Comparison of ENCODE assay signal across 8 cellular contexts in the genomic region with DNA sequence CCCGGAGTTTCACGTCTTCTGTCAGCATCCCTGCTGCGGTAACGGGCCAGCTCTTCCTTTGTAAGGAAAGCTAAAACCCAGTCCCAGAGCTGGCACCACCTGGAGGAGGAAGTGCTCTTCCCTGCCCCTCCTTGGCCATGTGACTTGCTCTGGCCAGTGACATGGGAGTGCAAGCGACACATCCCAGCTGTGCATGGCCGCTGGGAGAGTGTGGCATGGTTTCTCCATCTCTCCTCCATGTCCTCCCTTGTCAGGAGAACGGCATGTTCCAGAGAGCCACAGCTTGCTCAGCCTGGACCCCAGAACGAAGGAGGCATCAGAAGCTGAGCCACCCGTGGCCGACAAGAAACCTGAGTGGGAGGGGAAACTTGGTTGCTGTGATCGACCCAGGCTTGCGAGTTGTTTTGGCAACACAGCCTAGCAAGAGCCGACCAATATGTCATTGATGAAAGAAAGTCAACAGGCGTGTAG. TPM values are rescaled to one million over a fixed set of nuclear protein-coding genes. Genes with fewer than 3 reads are reported as not detected.
DNase-seq lines count a peak whose midpoint lies in the region; ATAC-seq and TF ChIP-seq lines count a peak whose summit lies in the region.

No MANE protein-coding gene starts in this region.

- no peak for TF ChIP-seq POLR2A in heart left ventricle (IDR thresholded peaks at IDR 0.05)

- H3K4me1 ChIP-seq in heart left ventricle, result peaks cover 3 to 45% (median 19%) of the 10 kb centered on the region in 12 donors
- peaks cover 0 to 29% of the 10 kb centered on the region in 2 donors for H3K4me1 ChIP-seq in right atrium auricular region
- peaks cover 40% of the 10 kb centered on the region for H3K4me1 ChIP-seq in upper lobe of right lung

- POLR2A ChIA-PET in WTC11 (lab: Charles Lee), result interaction anchor here (0.7 kb wide), 1 partner anchor 36 kb away, joined by 3 read pairs; no protein-coding TSS in a partner anchor

- H3K27me3 ChIP-seq in heart left ventricle (peaks cover 0 to 7% (median 0%) of the 10 kb centered on the region in 9 donors), right atrium auricular region (no peaks in the 10 kb centered on the region), upper lobe of right lung (no peaks in the 10 kb centered on the region)

- CTCF ChIA-PET in WTC11 (lab: Charles Lee), result interaction anchor here (0.7 to 3.5 kb wide), 6 partner anchors 22 to 907 kb away, joined by 3 to 28 read pairs (median 4); partner anchors contain the start of gene TNFRSF14

- no peak overlapping the region for H3K4me3 ChIP-seq in heart left ventricle
- H3K4me3 ChIP-seq in right atrium auricular region, result no peak overlapping the region
- H3K4me3 ChIP-seq in upper lobe of right lung, result no peak overlapping the region

- 63 to 78% (median 67%) methylated on average over 14 of the region's 14 CpGs for WGBS in heart left ventricle, 4 donors

- no peak for TF ChIP-seq CTCF in heart left ventricle (IDR thresholded peaks at IDR 0.05)
- no peak for TF ChIP-seq CTCF in right atrium auricular region (IDR thresholded peaks at IDR 0.05)
- TF ChIP-seq CTCF in WTC11 (IDR thresholded peaks at IDR 0.05), result no peak
- TF ChIP-seq CTCF in upper lobe of right lung (IDR thresholded peaks at IDR 0.05), result no peak

- H3K27me3 Mint-ChIP-seq in WTC11 (ENCODE audit: low read depth), result no peaks in the 10 kb centered on the region; the same call in 1 of the 2 replicates
- peaks cover 4 to 10% (median 8%) of the 10 kb centered on the region in 3 donors for H3K27me3 Mint-ChIP-seq in immature natural killer cell (ENCODE audit: low read depth in 3 of 3)

- H3K9me3 ChIP-seq in heart left ventricle (no peaks in the 10 kb centered on the region), right atrium auricular region (no peaks in the 10 kb centered on the region), upper lobe of right lung (no peaks in the 10 kb centered on the region)

- H3K27ac ChIP-seq in heart left ventricle, result peak overlapping the region in 2 of 12 donors; percentile 99
- H3K27ac ChIP-seq in right atrium auricular region, result no peak overlapping the region
- H3K27ac ChIP-seq in upper lobe of right lung, result peak overlapping the region; percentile 98

- H3K36me3 Mint-ChIP-seq in WTC11, result no peaks in the 10 kb centered on the region
- H3K36me3 Mint-ChIP-seq in immature natural killer cell, result peaks cover 0 to 4% (median 1%) of the 10 kb centered on the region in 3 donors

- H3K4me1 Mint-ChIP-seq in WTC11, result peaks cover 19% of the 10 kb centered on the region
- peaks cover 19 to 21% of the 10 kb centered on the region in 2 donors for H3K4me1 Mint-ChIP-seq in immature natural killer cell

- no peak overlapping the region; the same call in 1 of the 2 replicates for H3K4me3 Mint-ChIP-seq in WTC11
- peak overlapping the region in 2 of 5 donors; percentile 85 to 94 for H3K4me3 Mint-ChIP-seq in immature natural killer cell

- DNase-seq in heart left ventricle (peak in 3 of 5 donors; percentile 27 to 62 (median 32)), right atrium auricular region (ENCODE audit: low spot score) (no peak), WTC11 (ENCODE audit: low spot score) (no peak), immature natural killer cell (no peak), upper lobe of right lung (peak; percentile 80), midbrain (lab: John Stamatoyannopoulos, UW) (no peak), iPS-NIHi7 (ENCODE audit: extremely low spot score) (no peak), NOMO-1 (lab: John Stamatoyannopoulos, UW; ENCODE audit: unreplicated experiment in 2 of 2) (no peak)

- intact Hi-C loops in heart left ventricle (cut with DNase I), result loop anchor here in 5 of 10 donors (5.0 to 10.0 kb wide), 4 partner anchors 51 to 169 kb away; partner anchors contain the start of genes MMEL1 (in 1 of the 5) and PEX10 (in 1 of the 5)
- intact Hi-C loops in upper lobe of right lung (cut with DNase I), result no loop called here

- peak overlapping the region; percentile 32; the same call in 1 of the 2 replicates for H3K27ac Mint-ChIP-seq in WTC11
- H3K27ac Mint-ChIP-seq in immature natural killer cell, result peak overlapping the region; percentile 91 to 98 (median 94)

- ATAC-seq in heart left ventricle, result no peak
- ATAC-seq in WTC11, result no peak
- ATAC-seq in upper lobe of right lung, result peak; percentile 2

- peaks cover 0 to 4% (median 0%) of the 10 kb centered on the region in 9 donors for H3K36me3 ChIP-seq in heart left ventricle
- H3K36me3 ChIP-seq in right atrium auricular region, result no peaks in the 10 kb centered on the region
- H3K36me3 ChIP-seq in upper lobe of right lung, result no peaks in the 10 kb centered on the region

- H3K9me3 Mint-ChIP-seq in WTC11 (no peaks in the 10 kb centered on the region), immature natural killer cell (no peaks in the 10 kb centered on the region)

TF ChIP-seq in WTC11, 78 proteins besides CTCF, POLR2A, EP300 and RAD21 (continues in another document):
- TF ChIP-seq, protein P1, sequence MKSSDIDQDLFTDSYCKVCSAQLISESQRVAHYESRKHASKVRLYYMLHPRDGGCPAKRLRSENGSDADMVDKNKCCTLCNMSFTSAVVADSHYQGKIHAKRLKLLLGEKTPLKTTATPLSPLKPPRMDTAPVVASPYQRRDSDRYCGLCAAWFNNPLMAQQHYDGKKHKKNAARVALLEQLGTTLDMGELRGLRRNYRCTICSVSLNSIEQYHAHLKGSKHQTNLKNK (CRISPR knock-in tag; IDR thresholded peaks at IDR 0.05), result no peak
- TF ChIP-seq, protein P2, sequence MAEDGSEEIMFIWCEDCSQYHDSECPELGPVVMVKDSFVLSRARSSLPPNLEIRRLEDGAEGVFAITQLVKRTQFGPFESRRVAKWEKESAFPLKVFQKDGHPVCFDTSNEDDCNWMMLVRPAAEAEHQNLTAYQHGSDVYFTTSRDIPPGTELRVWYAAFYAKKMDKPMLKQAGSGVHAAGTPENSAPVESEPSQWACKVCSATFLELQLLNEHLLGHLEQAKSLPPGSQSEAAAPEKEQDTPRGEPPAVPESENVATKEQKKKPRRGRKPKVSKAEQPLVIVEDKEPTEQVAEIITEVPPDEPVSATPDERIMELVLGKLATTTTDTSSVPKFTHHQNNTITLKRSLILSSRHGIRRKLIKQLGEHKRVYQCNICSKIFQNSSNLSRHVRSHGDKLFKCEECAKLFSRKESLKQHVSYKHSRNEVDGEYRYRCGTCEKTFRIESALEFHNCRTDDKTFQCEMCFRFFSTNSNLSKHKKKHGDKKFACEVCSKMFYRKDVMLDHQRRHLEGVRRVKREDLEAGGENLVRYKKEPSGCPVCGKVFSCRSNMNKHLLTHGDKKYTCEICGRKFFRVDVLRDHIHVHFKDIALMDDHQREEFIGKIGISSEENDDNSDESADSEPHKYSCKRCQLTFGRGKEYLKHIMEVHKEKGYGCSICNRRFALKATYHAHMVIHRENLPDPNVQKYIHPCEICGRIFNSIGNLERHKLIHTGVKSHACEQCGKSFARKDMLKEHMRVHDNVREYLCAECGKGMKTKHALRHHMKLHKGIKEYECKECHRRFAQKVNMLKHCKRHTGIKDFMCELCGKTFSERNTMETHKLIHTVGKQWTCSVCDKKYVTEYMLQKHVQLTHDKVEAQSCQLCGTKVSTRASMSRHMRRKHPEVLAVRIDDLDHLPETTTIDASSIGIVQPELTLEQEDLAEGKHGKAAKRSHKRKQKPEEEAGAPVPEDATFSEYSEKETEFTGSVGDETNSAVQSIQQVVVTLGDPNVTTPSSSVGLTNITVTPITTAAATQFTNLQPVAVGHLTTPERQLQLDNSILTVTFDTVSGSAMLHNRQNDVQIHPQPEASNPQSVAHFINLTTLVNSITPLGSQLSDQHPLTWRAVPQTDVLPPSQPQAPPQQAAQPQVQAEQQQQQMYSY (CRISPR knock-in tag; IDR thresholded peaks at IDR 0.05), result peak; percentile 24; the same call in 1 of the 2 replicates
- TF ChIP-seq FOXP1 (CRISPR knock-in tag; IDR thresholded peaks at IDR 0.05; ENCODE audit: borderline replicate concordance), result 0 out of 2 replicates have a peak, but pooled peaks have one; percentile 59
- no peak for TF ChIP-seq SMAD3 (CRISPR knock-in tag; IDR thresholded peaks at IDR 0.05; ENCODE audit: borderline replicate concordance)
- TF ChIP-seq, protein P3, sequence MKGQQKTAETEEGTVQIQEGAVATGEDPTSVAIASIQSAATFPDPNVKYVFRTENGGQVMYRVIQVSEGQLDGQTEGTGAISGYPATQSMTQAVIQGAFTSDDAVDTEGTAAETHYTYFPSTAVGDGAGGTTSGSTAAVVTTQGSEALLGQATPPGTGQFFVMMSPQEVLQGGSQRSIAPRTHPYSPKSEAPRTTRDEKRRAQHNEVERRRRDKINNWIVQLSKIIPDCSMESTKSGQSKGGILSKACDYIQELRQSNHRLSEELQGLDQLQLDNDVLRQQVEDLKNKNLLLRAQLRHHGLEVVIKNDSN (CRISPR knock-in tag; IDR thresholded peaks at IDR 0.05), result peak; percentile 78
- TF ChIP-seq NFYB (CRISPR knock-in tag; conservative IDR thresholded peaks at IDR 0.05; ENCODE audit: low read depth), result peak; percentile 75

RNA-seq across cellular contexts. Expression of gene PRXL2B, which starts 2.7 kb away (rescaled TPM):
- 10 to 100 TPM in 2 of 9 donors, 1 to 10 TPM in 7; 5.1 to 13.9 (median 7.2) TPM for total RNA-seq in heart left ventricle
- polyA plus RNA-seq in heart left ventricle, result 1 to 10 TPM; 8.6 to 9.2 TPM
- 1 to 10 TPM; 6.4 to 6.8 TPM for total RNA-seq in right atrium auricular region
- 47.8 to 51.1 TPM (median 50.3 TPM) in 3 replicates for total RNA-seq in WTC11 (2021)
- 10 to 100 TPM; 10.0 to 17.1 (median 13.6) TPM for polyA plus RNA-seq in immature natural killer cell
- total RNA-seq in upper lobe of right lung, result 25.9 TPM

RNA-seq across cellular contexts. Expression of gene TNFRSF14, which starts 27.7 kb away (rescaled TPM):
- total RNA-seq in heart left ventricle (10 to 100 TPM in 8 of 9 donors, 1 to 10 TPM in 1; 7.8 to 70.8 (median 14.3) TPM), right atrium auricular region (10 to 100 TPM in 1 of 2 donors, 1 to 10 TPM in 1; 9.2 to 14.5 TPM), WTC11 (2021) (0.73 to 1.1 TPM (median 0.87 TPM) in 3 replicates), upper lobe of right lung (133 TPM)
- polyA plus RNA-seq in heart left ventricle (10 to 100 TPM; 13.6 to 22.5 TPM), immature natural killer cell (10 to 100 TPM; 62.5 to 75.1 (median 63.8) TPM)

RNA-seq across cellular contexts. Expression of gene MMEL1, which starts 48.9 kb away (rescaled TPM):
- total RNA-seq in heart left ventricle (1 to 10 TPM in 2 of 9 donors, under 1 TPM in 2, not detected in 5; 0.47 to 2.6 (median 1.6) TPM), right atrium auricular region (not detected), WTC11 (2021) (0.55 to 0.64 TPM in 2 of 3 replicates, not detected in the other), upper lobe of right lung (3.2 TPM)
- polyA plus RNA-seq in heart left ventricle (1 to 10 TPM in 1 of 2 donors, under 1 TPM in 1; 0.30 to 1.1 TPM), immature natural killer cell (1 to 10 TPM in 2 of 3 donors, under 1 TPM in 1; 0.93 to 5.1 (median 2.3) TPM)

RNA-seq across cellular contexts. Expression of gene HES5, which starts 53.8 kb away (rescaled TPM):
- total RNA-seq in heart left ventricle (1 to 10 TPM in 7 of 9 donors, under 1 TPM in 2; 0.45 to 2.0 (median 1.3) TPM), right atrium auricular region (not detected), WTC11 (2021) (0.21 to 0.23 TPM in 2 of 3 replicates, not detected in the other), upper lobe of right lung (1.5 TPM)
- polyA plus RNA-seq in heart left ventricle (under 1 TPM; 0.42 to 0.83 TPM), immature natural killer cell (not detected)

RNA-seq across cellular contexts. Expression of gene PANK4, which starts 57.5 kb away (rescaled TPM):
- total RNA-seq in heart left ventricle (10 to 100 TPM; 27.2 to 43.0 (median 36.6) TPM), right atrium auricular region (10 to 100 TPM; 27.0 to 41.5 TPM), WTC11 (2021) (35.2 to 52.5 TPM (median 36.7 TPM) in 3 replicates), upper lobe of right lung (36.4 TPM)
- polyA plus RNA-seq in heart left ventricle (10 to 100 TPM; 31.4 to 33.1 TPM), immature natural killer cell (10 to 100 TPM in 1 of 3 donors, 1 to 10 TPM in 2; 9.1 to 23.3 (median 9.8) TPM)

Comparison
In these comparisons a context has a peak if more than half of its experiments do, and no peak if none do; other contexts are left out.
1. DNase-seq: peak in heart left ventricle (3 of 5) and upper lobe of right lung (single experiment); none in right atrium auricular region (single experiment), WTC11 (single experiment), immature natural killer cell (0 of 3), midbrain (single experiment), iPS-NIHi7 (single experiment) and NOMO-1 (0 of 2).